ENCODE assay signal across 9 cellular contexts in the genomic region with DNA sequence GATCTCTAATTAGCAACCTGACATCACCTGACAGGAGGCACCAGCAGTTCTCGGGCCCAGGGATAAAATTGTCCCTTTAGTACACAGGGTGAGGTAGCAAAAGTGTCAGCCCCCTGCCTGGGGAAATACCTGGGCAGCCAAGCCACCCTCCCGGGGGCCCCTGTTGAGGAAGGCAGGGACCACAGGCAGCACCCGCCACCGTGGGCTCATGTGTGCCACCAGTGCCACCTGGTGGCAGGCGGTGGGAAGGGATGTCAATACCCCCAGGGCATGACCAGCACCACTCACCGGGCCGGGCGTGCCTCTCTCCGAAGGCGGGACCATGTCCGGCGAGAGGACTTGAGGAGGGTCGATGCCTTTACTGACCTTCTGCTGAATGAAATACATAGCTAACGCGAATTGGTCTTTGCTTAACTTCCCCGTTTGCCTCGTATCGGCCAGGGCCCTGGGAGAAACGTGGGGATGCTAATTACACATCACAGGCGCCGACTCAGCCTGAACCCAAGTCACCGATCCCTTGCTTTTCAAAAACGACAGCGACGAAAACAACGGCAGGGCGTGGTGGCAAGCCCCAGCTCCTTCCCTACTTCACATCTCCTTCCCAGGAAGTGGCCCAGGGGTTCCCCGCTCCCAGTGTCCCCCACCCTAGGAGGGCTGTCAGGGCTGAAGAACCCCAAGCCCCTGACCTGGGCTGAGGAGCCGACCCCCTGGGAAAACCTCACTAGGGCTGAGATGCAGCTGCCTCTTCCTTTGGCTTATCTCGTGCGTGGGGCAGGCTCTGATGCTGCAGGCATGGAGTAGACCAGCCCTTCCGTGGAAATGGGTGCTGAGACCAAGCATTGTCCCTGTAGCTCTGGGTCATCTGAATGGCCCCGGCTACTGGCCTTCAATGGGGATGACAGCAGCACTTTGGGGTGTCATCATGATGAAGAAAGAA. TPM values are rescaled to one million over a fixed set of nuclear protein-coding genes. Genes with fewer than 3 reads are reported as not detected.
DNase-seq lines count a peak whose midpoint lies in the region; ATAC-seq and TF ChIP-seq lines count a peak whose summit lies in the region.
"Had no signal": no experiment of that assay in that cellular context is flagged by ENCODE, and none has a peak within 500 bp of the region (broad histone marks: within the 10 kb centered on the region; RNA-seq: fewer than 3 reads in every experiment).

No MANE protein-coding gene starts in this region.

- peak; percentile 3 to 33 (median 19) for DNase-seq in NCI-H1417 (lab: John Stamatoyannopoulos, UW)
- DNase-seq in NCI-H1417 treated with DMSO at 0.1 percent for 48 hours (lab: John Stamatoyannopoulos, UW), result no peak
- DNase-seq in LoVo (ENCODE audit: low spot score), result peak; percentile 22
- peak; percentile 55 for DNase-seq in activated CD4-positive, alpha-beta T cell treated with anti-CD3 and anti-CD28 coated beads for 1 hour
- peak; percentile 56 for DNase-seq in cardiac fibroblast (ENCODE audit: low read depth in 2 of 2)
- no peak for DNase-seq in left lobe of liver (ENCODE audit: low spot score)
- peak; percentile 32 to 56 (median 34) for DNase-seq in stimulated activated CD4-positive, alpha-beta T cell treated with anti-CD3 and anti-CD28 coated beads, TNF-alpha, amount 100 ng/mL, for 24 hours (ENCODE audit: low read depth in 3 of 3)

- ATAC-seq in left lobe of liver (peak; percentile 80), GM21737 (IDR thresholded peaks at IDR 0.05; ENCODE audit: unreplicated experiment) (no peak)

- peak; percentile 85 for TF ChIP-seq CTCF in cardiac fibroblast (IDR thresholded peaks at IDR 0.05; ENCODE audit: low read depth, low read length)

- no peak overlapping the region for H3K4me3 ChIP-seq in cardiac fibroblast (replicated peaks in 1 of 2; ENCODE audit: low read depth in 2 of 2, low read length in 2 of 2)
- H3K4me3 ChIP-seq: BLaER1 had no signal

RNA-seq across cellular contexts. Expression of a gene that starts 53.8 kb away (rescaled TPM):
- 17.2 TPM for total RNA-seq in left lobe of liver

Comparison
In these comparisons a context has a peak if more than half of its experiments do, and no peak if none do; other contexts are left out.
1. DNase-seq: peak in NCI-H1417 (3 of 3), LoVo (single experiment), activated CD4-positive, alpha-beta T cell treated with anti-CD3 and anti-CD28 coated beads for 1 hour (single experiment), cardiac fibroblast (2 of 2) and stimulated activated CD4-positive, alpha-beta T cell treated with anti-CD3 and anti-CD28 coated beads, TNF-alpha, amount 100 ng/mL, for 24 hours (3 of 3); none in NCI-H1417 treated with DMSO at 0.1 percent for 48 hours (single experiment) and left lobe of liver (single experiment).